ENCODE assay signal across 12 cellular contexts in genomic region chr5:107485184-107485583, GRCh38.
DNase-seq lines count a peak whose midpoint lies in the region; ATAC-seq and TF ChIP-seq lines count a peak whose summit lies in the region.
"Had no signal": no experiment of that assay in that cellular context is flagged by ENCODE, and none has a peak within 500 bp of the region (broad histone marks: within the 10 kb centered on the region; RNA-seq: fewer than 3 reads in every experiment).

No MANE protein-coding gene starts in this region.

- H3K36me3 ChIP-seq in GM06990 (ENCODE audit: control insufficient read depth, insufficient read depth, low read length) = no peaks in the 10 kb centered on the region
- H3K36me3 ChIP-seq: thoracic aorta had no signal

- DNase-seq in GM06990 (ENCODE audit: extremely low read depth, insufficient read length) (peak; percentile 38), HPDE6-E6E7 (ENCODE audit: extremely low spot score) (no peak), ureter (ENCODE audit: low spot score) (no peak), COR-L47 (lab: John Stamatoyannopoulos, UW) (no peak)
- DNase-seq: activated CD8-positive, alpha-beta memory T cell treated with anti-CD3 and anti-CD28 coated beads, Interleukin-2, amount 50 U/mL, for 48 hours; naive thymus-derived CD4-positive, alpha-beta T cell; NCI-H510A treated with DMSO at 0.1 percent for 48 hours had no signal

- H3K27me3 ChIP-seq in GM06990 (replicated peaks; ENCODE audit: control insufficient read depth, insufficient read depth, low read length) = no peaks in the 10 kb centered on the region

- no peak overlapping the region for H3K4me3 ChIP-seq in GM06990 (replicated peaks; ENCODE audit: low read depth, low read length)
- H3K4me3 ChIP-seq: thoracic aorta had no signal

- ATAC-seq in GM19043 (IDR thresholded peaks at IDR 0.05; ENCODE audit: low read depth, unreplicated experiment) (peak; percentile 58), HG02623 (IDR thresholded peaks at IDR 0.05; ENCODE audit: unreplicated experiment) (peak; percentile 47), HG03342 (IDR thresholded peaks at IDR 0.05; ENCODE audit: unreplicated experiment) (peak; percentile 66)
- ATAC-seq in activated CD4-positive, CD25-positive, alpha-beta regulatory T cell treated with anti-CD3 and anti-CD28 coated beads, Interleukin-2, amount 50 U/mL, for 24 hours = no peak
- ATAC-seq: naive thymus-derived CD4-positive, alpha-beta T cell had no signal

- no peak for TF ChIP-seq CTCF in GM06990 (IDR thresholded peaks at IDR 0.05; ENCODE audit: insufficient read depth, low read length, poor library complexity, severe bottlenecking)

Comparison
In these comparisons a context has a peak if more than half of its experiments do, and no peak if none do; other contexts are left out.
1. ATAC-seq: peak in GM19043 (single experiment), HG02623 (single experiment) and HG03342 (single experiment); none in activated CD4-positive, CD25-positive, alpha-beta regulatory T cell treated with anti-CD3 and anti-CD28 coated beads, Interleukin-2, amount 50 U/mL, for 24 hours (0 of 2).